In genomic region chr10:121927361-121927840, GRCh38 we compare ENCODE assay signal across 8 cellular contexts. TPM values are rescaled to one million over a fixed set of nuclear protein-coding genes. Genes with fewer than 3 reads are reported as not detected.
DNase-seq lines count a peak whose midpoint lies in the region; ATAC-seq and TF ChIP-seq lines count a peak whose summit lies in the region.

No MANE protein-coding gene starts in this region.

- H3K4me3 ChIP-seq in GM23338 (peak overlapping the region; percentile 92), lower lobe of right lung (peak overlapping the region; percentile 93)

- H3K9me2 ChIP-seq in GM23338 (ENCODE audit: insufficient read depth) = no peaks in the 10 kb centered on the region

- peak overlapping the region; percentile 92 for H3K27ac Mint-ChIP-seq in GM23338

- DNase-seq in GM10266 (ENCODE audit: extremely low spot score) = peak; percentile 63
- peak; percentile 64 for DNase-seq in GM23338 (ENCODE audit: low spot score)
- DNase-seq in effector CD4-positive, alpha-beta T cell = peak; percentile 7
- DNase-seq in lower lobe of right lung = peak; percentile 68
- peak; percentile 1 to 27 (median 5) for DNase-seq in stimulated activated CD4-positive, alpha-beta T cell treated with anti-CD3 and anti-CD28 coated beads, TNF-alpha, amount 100 ng/mL, for 48 hours (ENCODE audit: low read depth in 3 of 3)
- DNase-seq in SIG-M5 (lab: John Stamatoyannopoulos, UW) = no peak

- peaks cover 10% of the 10 kb centered on the region for H3K4me1 Mint-ChIP-seq in GM23338

- peak overlapping the region; percentile 91 for H3K4me3 Mint-ChIP-seq in GM23338

- no peaks in the 10 kb centered on the region for H3K9me3 Mint-ChIP-seq in GM23338

- TF ChIP-seq CTCF in GM10266 (IDR thresholded peaks at IDR 0.05; ENCODE audit: control insufficient read depth, insufficient read depth, low read depth, missing control alignments) (no peak), GM23338 (conservative IDR thresholded peaks at IDR 0.05; ENCODE audit: low read depth in 2 of 2) (no peak), lower lobe of right lung (IDR thresholded peaks at IDR 0.05) (no peak)

- 0 out of 2 replicates have a peak, but pooled peaks cover 3% of the 10 kb centered on the region for H4K20me1 ChIP-seq in GM23338 (replicated peaks; ENCODE audit: insufficient read depth)

- H3K4me1 ChIP-seq in GM23338 (ENCODE audit: insufficient read depth) (peaks cover 3% of the 10 kb centered on the region; the same call in 1 of the 2 replicates), lower lobe of right lung (peaks cover 17% of the 10 kb centered on the region)

- H3K79me2 ChIP-seq in GM23338 (replicated peaks; ENCODE audit: insufficient read depth) = peaks cover 49% of the 10 kb centered on the region

- H3K36me3 ChIP-seq in GM23338 (ENCODE audit: insufficient read depth) (no peaks in the 10 kb centered on the region), KOPT-K1 (ENCODE audit: insufficient read depth, low read length) (peaks cover 15% of the 10 kb centered on the region; the same call in 1 of the 2 replicates), lower lobe of right lung (peaks cover 8% of the 10 kb centered on the region)

- no peaks in the 10 kb centered on the region for H3F3A ChIP-seq in GM23338 (replicated peaks; ENCODE audit: low read depth)

- H2AFZ ChIP-seq in GM23338 = peak overlapping the region; percentile 5

- H3K9me3 ChIP-seq in KOPT-K1 (ENCODE audit: insufficient read depth, low read length, poor library complexity, severe bottlenecking) = no peaks in the 10 kb centered on the region
- no peaks in the 10 kb centered on the region for H3K9me3 ChIP-seq in lower lobe of right lung

- H3K4me2 ChIP-seq in GM23338 = peak overlapping the region; percentile 93

- no peaks in the 10 kb centered on the region for H3K27me3 ChIP-seq in GM23338 (ENCODE audit: insufficient read depth)
- H3K27me3 ChIP-seq in lower lobe of right lung (ENCODE audit: low read depth) = no peaks in the 10 kb centered on the region

- H3K27me3 Mint-ChIP-seq in GM23338 (ENCODE audit: insufficient read depth, low read depth, poor library complexity) = peaks cover 14% of the 10 kb centered on the region

- intact Hi-C loops in lower lobe of right lung (cut with DNase I) = no loop called here

- H3K36me3 Mint-ChIP-seq in GM23338 (ENCODE audit: low read depth) = peaks cover 11% of the 10 kb centered on the region

- ATAC-seq in GM23338 = peak; percentile 71
- peak; percentile 33 to 43 for ATAC-seq in activated CD4-positive, CD25-positive, alpha-beta regulatory T cell treated with anti-CD3 and anti-CD28 coated beads, Interleukin-2, amount 50 U/mL, for 24 hours
- peak; percentile 66 to 73 for ATAC-seq in lower lobe of right lung

- H3K27ac ChIP-seq in GM23338 (ENCODE audit: low read depth) (peak overlapping the region; percentile 96), KOPT-K1 (ENCODE audit: low read depth, low read length, poor library complexity, severe bottlenecking) (peak overlapping the region; percentile 89), lower lobe of right lung (peak overlapping the region; percentile 99)

TF ChIP-seq in GM23338, 12 proteins besides CTCF, POLR2A, EP300 and RAD21 (continues in another document):
- no peak for TF ChIP-seq ZNF331 (CRISPR knock-in tag; IDR thresholded peaks at IDR 0.05; ENCODE audit: low read depth)
- no peak for TF ChIP-seq POLR2AphosphoS5 (IDR thresholded peaks at IDR 0.05; ENCODE audit: low read depth)
- no peak for TF ChIP-seq ZNF114 (CRISPR knock-in tag; IDR thresholded peaks at IDR 0.05)
- no peak for TF ChIP-seq EZH2phosphoT487 (IDR thresholded peaks at IDR 0.05; ENCODE audit: unreplicated experiment)
- no peak for TF ChIP-seq ZNF462 (CRISPR knock-in tag; IDR thresholded peaks at IDR 0.05)
- no peak for TF ChIP-seq ETS1 (IDR thresholded peaks at IDR 0.05)
- TF ChIP-seq CREB1 (CRISPR knock-in tag; IDR thresholded peaks at IDR 0.05; ENCODE audit: low read depth) = no peak
- no peak for TF ChIP-seq EZH2 (IDR thresholded peaks at IDR 0.05; ENCODE audit: low read depth, unreplicated experiment)

RNA-seq across cellular contexts. Expression of gene ATE1, which starts 0.4 kb away (rescaled TPM):
- 24.5 and 26.1 TPM in 2 replicates for total RNA-seq in GM23338 (2014; rRNA removed; shearing (Covaris generic))
- 17.4 and 20.4 TPM in 2 replicates for polyA plus RNA-seq in GM23338 (2016; fragmentation: Nextera tagmentation; extraction: Ambion mirVana)
- 26.0 TPM for total RNA-seq in lower lobe of right lung

RNA-seq across cellular contexts. Expression of gene NSMCE4A, which starts 47.6 kb away (rescaled TPM):
- total RNA-seq in GM23338 (2014; rRNA removed; shearing (Covaris generic)) = 74.6 and 84.8 TPM in 2 replicates
- 85.3 and 94.9 TPM in 2 replicates for polyA plus RNA-seq in GM23338 (2016; fragmentation: Nextera tagmentation; extraction: Ambion mirVana)
- total RNA-seq in lower lobe of right lung = 37.1 TPM
